In the genomic region with DNA sequence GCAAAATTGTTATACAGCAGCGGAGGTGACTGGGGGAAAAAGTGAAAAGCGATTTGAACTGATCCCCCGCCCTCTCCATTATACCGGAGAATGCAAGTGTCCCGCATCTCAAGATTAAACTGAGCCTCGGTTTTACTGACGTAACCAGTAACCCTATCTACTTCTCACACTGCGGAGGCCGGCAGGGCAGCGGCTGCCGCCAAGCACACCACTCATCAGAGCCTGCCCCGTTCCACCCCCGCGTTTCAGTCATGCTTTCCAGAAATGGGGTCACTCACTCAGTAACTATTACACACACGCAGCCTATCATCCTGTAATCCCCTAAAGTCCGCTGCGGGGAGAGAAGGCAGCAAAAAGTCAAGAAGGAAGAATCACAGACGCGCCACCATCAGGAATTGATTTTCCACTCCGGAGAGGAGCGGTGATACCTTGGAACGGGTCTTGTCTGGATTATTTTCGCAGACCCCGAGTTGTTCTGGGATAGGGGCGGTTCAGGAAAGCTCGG, we compare ENCODE assay signal across 7 cellular contexts. TPM values are rescaled to one million over a fixed set of nuclear protein-coding genes. Genes with fewer than 3 reads are reported as not detected.
DNase-seq lines count a peak whose midpoint lies in the region; ATAC-seq and TF ChIP-seq lines count a peak whose summit lies in the region.

No MANE protein-coding gene starts in this region.

- H3K27me3 ChIP-seq in mucosa of rectum (ENCODE audit: control insufficient read depth in 2 of 2, insufficient read depth in 2 of 2, low read length in 2 of 2) = peaks cover 0 to 4% of the 10 kb centered on the region in 2 donors

- peak overlapping the region; percentile 59 to 63 for H3K9ac ChIP-seq in mucosa of rectum (ENCODE audit: low read depth in 1 of 2, low read length in 2 of 2)

- peak overlapping the region; percentile 98 for H3K4me3 Mint-ChIP-seq in endothelial cell (ENCODE audit: unreplicated experiment)
- H3K4me3 Mint-ChIP-seq in stimulated activated memory B cell treated with anti-CD40 and anti-IgM and Interleukin-4, amounts not matched to agents 10 μg/mL and 1 μg/mL and 100 μg/mL, for 72 hours = peak overlapping the region; percentile 84

- no peaks in the 10 kb centered on the region for H3K36me3 Mint-ChIP-seq in endothelial cell (ENCODE audit: low read depth, unreplicated experiment)
- no peaks in the 10 kb centered on the region for H3K36me3 Mint-ChIP-seq in stimulated activated memory B cell treated with anti-CD40 and anti-IgM and Interleukin-4, amounts not matched to agents 10 μg/mL and 1 μg/mL and 100 μg/mL, for 72 hours

- peak overlapping the region; percentile 86 for H3K27ac Mint-ChIP-seq in endothelial cell (ENCODE audit: unreplicated experiment)
- peak overlapping the region; percentile 91 for H3K27ac Mint-ChIP-seq in stimulated activated memory B cell treated with anti-CD40 and anti-IgM and Interleukin-4, amounts not matched to agents 10 μg/mL and 1 μg/mL and 100 μg/mL, for 72 hours

- peak overlapping the region; percentile 79 to 81 for H3K27ac ChIP-seq in mucosa of rectum (ENCODE audit: low read depth in 2 of 2, low read length in 2 of 2)

- peaks cover 3 to 6% of the 10 kb centered on the region in 2 donors for H3K4me1 ChIP-seq in mucosa of rectum (ENCODE audit: control insufficient read depth in 2 of 2, insufficient read depth in 2 of 2, low read length in 2 of 2)

- peaks cover 8% of the 10 kb centered on the region for H3K27me3 Mint-ChIP-seq in endothelial cell (ENCODE audit: unreplicated experiment)
- no peaks in the 10 kb centered on the region for H3K27me3 Mint-ChIP-seq in stimulated activated memory B cell treated with anti-CD40 and anti-IgM and Interleukin-4, amounts not matched to agents 10 μg/mL and 1 μg/mL and 100 μg/mL, for 72 hours

- H3K36me3 ChIP-seq in mucosa of rectum (ENCODE audit: control insufficient read depth in 2 of 2, insufficient read depth in 2 of 2, low read length in 2 of 2) = no peaks in the 10 kb centered on the region

- H3K4me1 Mint-ChIP-seq in endothelial cell (ENCODE audit: unreplicated experiment) = peaks cover 11% of the 10 kb centered on the region
- peaks cover 26% of the 10 kb centered on the region for H3K4me1 Mint-ChIP-seq in stimulated activated memory B cell treated with anti-CD40 and anti-IgM and Interleukin-4, amounts not matched to agents 10 μg/mL and 1 μg/mL and 100 μg/mL, for 72 hours

- H3K9me3 ChIP-seq in mucosa of rectum (ENCODE audit: control insufficient read depth in 2 of 2, low read length in 2 of 2) = no peaks in the 10 kb centered on the region

- peak; percentile 36 for DNase-seq in NCI-H446 treated with DMSO at 0.1 percent for 48 hours (lab: John Stamatoyannopoulos, UW)
- peak; percentile 40 to 56 for DNase-seq in activated CD8-positive, alpha-beta memory T cell treated with anti-CD3 and anti-CD28 coated beads for 4 hours (ENCODE audit: low read depth in 2 of 2)
- peak; percentile 16 for DNase-seq in endothelial cell (ENCODE audit: low spot score)

- TF ChIP-seq CTCF in endothelial cell (IDR thresholded peaks at IDR 0.05; ENCODE audit: unreplicated experiment) = no peak

- H3K4me3 ChIP-seq in mucosa of rectum (ENCODE audit: low read length in 2 of 2) = peak overlapping the region; percentile 70 to 79

- H3K9me3 Mint-ChIP-seq in endothelial cell (ENCODE audit: unreplicated experiment) = no peaks in the 10 kb centered on the region
- no peaks in the 10 kb centered on the region for H3K9me3 Mint-ChIP-seq in stimulated activated memory B cell treated with anti-CD40 and anti-IgM and Interleukin-4, amounts not matched to agents 10 μg/mL and 1 μg/mL and 100 μg/mL, for 72 hours

- peak; percentile 37 for ATAC-seq in GM18502 (IDR thresholded peaks at IDR 0.05; ENCODE audit: poor library complexity, unreplicated experiment)
- peak; percentile 47 for ATAC-seq in HG02798 (IDR thresholded peaks at IDR 0.05; ENCODE audit: poor library complexity, unreplicated experiment)
- ATAC-seq in stimulated activated memory B cell treated with anti-CD40 and anti-IgM and Interleukin-4, amounts not matched to agents 10 μg/mL and 1 μg/mL and 100 μg/mL, for 72 hours = peak; percentile 72

RNA-seq across cellular contexts. Expression of a gene that starts 1.4 kb away (rescaled TPM):
- 50.9 TPM for total RNA-seq in endothelial cell (ENCODE audit: unreplicated experiment)

Comparison
In these comparisons a context has a peak if more than half of its experiments do, and no peak if none do; other contexts are left out.
1. Peak in every context shown above with its lines: DNase-seq, ATAC-seq, H3K4me3 ChIP-seq and H3K27ac ChIP-seq.